In genomic region chr22:23749747-23750373, GRCh38 we compare ENCODE assay signal across 9 cellular contexts. TPM values are rescaled to one million over a fixed set of nuclear protein-coding genes. Genes with fewer than 3 reads are reported as not detected.
DNase-seq lines count a peak whose midpoint lies in the region; ATAC-seq and TF ChIP-seq lines count a peak whose summit lies in the region.
"Had no signal": no experiment of that assay in that cellular context is flagged by ENCODE, and none has a peak within 500 bp of the region (broad histone marks: within the 10 kb centered on the region; RNA-seq: fewer than 3 reads in every experiment).

No MANE protein-coding gene starts in this region.

- peaks cover 7% of the 10 kb centered on the region for H3K36me3 Mint-ChIP-seq in activated naive CD4-positive, alpha-beta T cell treated with anti-CD3 and anti-CD28 coated beads for 36 hours (ENCODE audit: low read depth)
- H3K36me3 Mint-ChIP-seq in activated naive CD4-positive, alpha-beta T cell treated with anti-CD3 and anti-CD28 coated beads, Interleukin-2, amount 50 U/mL, for 72 hours, result peaks cover 5% of the 10 kb centered on the region in 2 donors
- H3K36me3 Mint-ChIP-seq in activated CD4-positive, alpha-beta memory T cell treated with anti-CD3 and anti-CD28 coated beads for 36 hours, result peaks cover 8% of the 10 kb centered on the region

- POLR2A ChIA-PET in activated CD4-positive, alpha-beta memory T cell treated with anti-CD3 and anti-CD28 coated beads for 36 hours (lab: Charles Lee), result no interaction called here

- no peaks in the 10 kb centered on the region for H3K4me1 ChIP-seq in right cardiac atrium (ENCODE audit: control insufficient read depth, insufficient read depth, low read length)
- H3K4me1 ChIP-seq in upper lobe of left lung, result peaks cover 0 to 18% (median 13%) of the 10 kb centered on the region in 4 donors

- intact Hi-C loops in activated naive CD4-positive, alpha-beta T cell treated with anti-CD3 and anti-CD28 coated beads for 36 hours (cut with micrococcal nuclease), result loop anchor here (2.0 kb wide), 1 partner anchor 33 kb away; no protein-coding TSS in a partner anchor
- intact Hi-C loops in activated CD4-positive, alpha-beta memory T cell treated with anti-CD3 and anti-CD28 coated beads for 36 hours (cut with micrococcal nuclease), result no loop called here
- intact Hi-C loops in right cardiac atrium (cut with DNase I), result no loop called here

- no peak overlapping the region for H3K27ac Mint-ChIP-seq in activated naive CD4-positive, alpha-beta T cell treated with anti-CD3 and anti-CD28 coated beads for 36 hours
- no peak overlapping the region for H3K27ac Mint-ChIP-seq in activated naive CD4-positive, alpha-beta T cell treated with anti-CD3 and anti-CD28 coated beads, Interleukin-2, amount 50 U/mL, for 72 hours
- no peak overlapping the region for H3K27ac Mint-ChIP-seq in activated CD4-positive, alpha-beta memory T cell treated with anti-CD3 and anti-CD28 coated beads for 36 hours

- peaks cover 0 to 6% (median under 1%) of the 10 kb centered on the region in 4 donors for H3K36me3 ChIP-seq in upper lobe of left lung

- H3K27me3 ChIP-seq in right cardiac atrium (ENCODE audit: control insufficient read depth, insufficient read depth) (no peaks in the 10 kb centered on the region), upper lobe of left lung (no peaks in the 10 kb centered on the region)

- peaks cover 11% of the 10 kb centered on the region for H3K4me1 Mint-ChIP-seq in activated naive CD4-positive, alpha-beta T cell treated with anti-CD3 and anti-CD28 coated beads for 36 hours (ENCODE audit: low read depth)
- H3K4me1 Mint-ChIP-seq in activated CD4-positive, alpha-beta memory T cell treated with anti-CD3 and anti-CD28 coated beads for 36 hours (ENCODE audit: low read depth), result peaks cover 12% of the 10 kb centered on the region

- peak overlapping the region; percentile 75 for H3K4me3 Mint-ChIP-seq in activated naive CD4-positive, alpha-beta T cell treated with anti-CD3 and anti-CD28 coated beads for 36 hours
- H3K4me3 Mint-ChIP-seq in activated CD4-positive, alpha-beta memory T cell treated with anti-CD3 and anti-CD28 coated beads for 36 hours, result peak overlapping the region; percentile 71

- no peaks in the 10 kb centered on the region for H3K27me3 Mint-ChIP-seq in activated naive CD4-positive, alpha-beta T cell treated with anti-CD3 and anti-CD28 coated beads for 36 hours (ENCODE audit: low read depth)
- H3K27me3 Mint-ChIP-seq in activated CD4-positive, alpha-beta memory T cell treated with anti-CD3 and anti-CD28 coated beads for 36 hours, result no peaks in the 10 kb centered on the region

- peaks cover 4% of the 10 kb centered on the region for H3K9me3 Mint-ChIP-seq in activated naive CD4-positive, alpha-beta T cell treated with anti-CD3 and anti-CD28 coated beads for 36 hours
- peaks cover 0 to 4% of the 10 kb centered on the region in 2 donors for H3K9me3 Mint-ChIP-seq in activated naive CD4-positive, alpha-beta T cell treated with anti-CD3 and anti-CD28 coated beads, Interleukin-2, amount 50 U/mL, for 72 hours
- peaks cover 4% of the 10 kb centered on the region for H3K9me3 Mint-ChIP-seq in activated CD4-positive, alpha-beta memory T cell treated with anti-CD3 and anti-CD28 coated beads for 36 hours

- CTCF ChIA-PET in activated naive CD4-positive, alpha-beta T cell treated with anti-CD3 and anti-CD28 coated beads for 36 hours (lab: Charles Lee), result interaction anchor here (1.2 kb wide), 1 partner anchor 10 kb away, joined by 4 read pairs; no protein-coding TSS in a partner anchor
- CTCF ChIA-PET in activated CD4-positive, alpha-beta memory T cell treated with anti-CD3 and anti-CD28 coated beads for 36 hours (lab: Charles Lee), result interaction anchor here (0.7 to 0.9 kb wide), 2 partner anchors 47 to 122 kb away, joined by 3 read pairs; no protein-coding TSS in a partner anchor

- H3K9me3 ChIP-seq in right cardiac atrium (ENCODE audit: control insufficient read depth, low read length), result no peaks in the 10 kb centered on the region
- no peaks in the 10 kb centered on the region for H3K9me3 ChIP-seq in upper lobe of left lung

- TF ChIP-seq POLR2A in upper lobe of left lung (IDR thresholded peaks at IDR 0.05), result no peak

- DNase-seq in activated naive CD4-positive, alpha-beta T cell treated with anti-CD3 and anti-CD28 coated beads for 36 hours, result no peak
- no peak for DNase-seq in activated naive CD4-positive, alpha-beta T cell treated with anti-CD3 and anti-CD28 coated beads, Interleukin-2, amount 50 U/mL, for 72 hours (ENCODE audit: low spot score in 2 of 2)
- DNase-seq in activated CD4-positive, alpha-beta memory T cell treated with anti-CD3 and anti-CD28 coated beads for 36 hours, result no peak
- peak in 2 of 3 donors; percentile 18 to 70 for DNase-seq in right cardiac atrium
- no peak for DNase-seq in upper lobe of left lung
- no peak for DNase-seq in NCI-H187 (lab: John Stamatoyannopoulos, UW)
- no peak for DNase-seq in AG08396 (ENCODE audit: low spot score)

- no peak for TF ChIP-seq EP300 in upper lobe of left lung (IDR thresholded peaks at IDR 0.05)

- TF ChIP-seq CTCF in upper lobe of left lung (IDR thresholded peaks at IDR 0.05), result no peak

- no peak for ATAC-seq in activated naive CD4-positive, alpha-beta T cell treated with anti-CD3 and anti-CD28 coated beads, Interleukin-2, amount 50 U/mL, for 72 hours
- ATAC-seq in right cardiac atrium (peak; percentile 52 to 53), upper lobe of left lung (ENCODE audit: low FRiP score in 2 of 2) (no peak), GM18909 (IDR thresholded peaks at IDR 0.05; ENCODE audit: poor library complexity, unreplicated experiment) (no peak)

- H3K4me3 ChIP-seq in right cardiac atrium (ENCODE audit: low read length), result peak overlapping the region; percentile 88
- peak overlapping the region in 3 of 4 donors; percentile 75 to 78 (median 76) for H3K4me3 ChIP-seq in upper lobe of left lung

- WGBS in right cardiac atrium, result 42% methylated on average over 13 of the region's 13 CpGs
- WGBS in upper lobe of left lung, 2 donors, result 54 to 60% methylated on average over 13 of the region's 13 CpGs

- H3K27ac ChIP-seq in right cardiac atrium (ENCODE audit: low read length), result no peak overlapping the region
- peak overlapping the region in 2 of 4 donors; percentile 91 to 93 for H3K27ac ChIP-seq in upper lobe of left lung

RNA-seq across cellular contexts. Expression of gene ZNF70, which starts 1.1 kb away (rescaled TPM):
- total RNA-seq in activated naive CD4-positive, alpha-beta T cell treated with anti-CD3 and anti-CD28 coated beads for 36 hours, result under 1 TPM; 0.79 to 0.93 TPM
- total RNA-seq in activated naive CD4-positive, alpha-beta T cell treated with anti-CD3 and anti-CD28 coated beads, Interleukin-2, amount 50 U/mL, for 72 hours, result 1 to 10 TPM in 1 of 2 donors, under 1 TPM in 1; 0.32 to 2.0 TPM
- total RNA-seq in activated CD4-positive, alpha-beta memory T cell treated with anti-CD3 and anti-CD28 coated beads for 36 hours, result 1 to 10 TPM; 1.2 to 1.3 TPM
- total RNA-seq in right cardiac atrium (1 to 10 TPM; 5.6 to 6.3 (median 6.1) TPM), upper lobe of left lung (1 to 10 TPM; 3.0 to 9.4 (median 5.4) TPM)
- 1.9 TPM for polyA plus RNA-seq in right cardiac atrium

RNA-seq across cellular contexts. Expression of gene VPREB3, which starts 4.4 kb away (rescaled TPM):
- not detected for total RNA-seq in activated naive CD4-positive, alpha-beta T cell treated with anti-CD3 and anti-CD28 coated beads for 36 hours
- total RNA-seq in activated naive CD4-positive, alpha-beta T cell treated with anti-CD3 and anti-CD28 coated beads, Interleukin-2, amount 50 U/mL, for 72 hours, result under 1 TPM; 0.52 to 0.60 TPM
- total RNA-seq in activated CD4-positive, alpha-beta memory T cell treated with anti-CD3 and anti-CD28 coated beads for 36 hours, result not detected
- total RNA-seq in right cardiac atrium (under 1 TPM in 2 of 4 donors, not detected in 2; 0.40 to 0.41 TPM), upper lobe of left lung (under 1 TPM in 2 of 6 donors, not detected in 4; 0.74 to 0.80 TPM)
- 0.61 TPM for polyA plus RNA-seq in right cardiac atrium
- total RNA-seq: LHCN-M2 had no signal

RNA-seq across cellular contexts. Expression of gene C22orf15, which starts 12.9 kb away (rescaled TPM):
- total RNA-seq in activated naive CD4-positive, alpha-beta T cell treated with anti-CD3 and anti-CD28 coated beads for 36 hours, result 1 to 10 TPM; 1.1 to 1.4 TPM
- total RNA-seq in activated naive CD4-positive, alpha-beta T cell treated with anti-CD3 and anti-CD28 coated beads, Interleukin-2, amount 50 U/mL, for 72 hours, result 1 to 10 TPM in 1 of 2 donors, not detected in 1; 1.8 TPM
- under 1 TPM; 0.31 to 0.90 TPM for total RNA-seq in activated CD4-positive, alpha-beta memory T cell treated with anti-CD3 and anti-CD28 coated beads for 36 hours
- under 1 TPM in 1 of 4 donors, not detected in 3; 0.21 TPM for total RNA-seq in right cardiac atrium
- not detected for polyA plus RNA-seq in right cardiac atrium
- total RNA-seq in upper lobe of left lung, result 1 to 10 TPM in 5 of 6 donors, under 1 TPM in 1; 0.29 to 7.3 (median 4.6) TPM
- total RNA-seq: LHCN-M2 had no signal

RNA-seq across cellular contexts. Expression of gene CHCHD10, which starts 17.9 kb away (rescaled TPM):
- 100 to 1,000 TPM; 190 to 191 TPM for total RNA-seq in activated naive CD4-positive, alpha-beta T cell treated with anti-CD3 and anti-CD28 coated beads for 36 hours
- 100 to 1,000 TPM; 105 to 118 TPM for total RNA-seq in activated naive CD4-positive, alpha-beta T cell treated with anti-CD3 and anti-CD28 coated beads, Interleukin-2, amount 50 U/mL, for 72 hours
- 100 to 1,000 TPM; 144 to 157 TPM for total RNA-seq in activated CD4-positive, alpha-beta memory T cell treated with anti-CD3 and anti-CD28 coated beads for 36 hours
- total RNA-seq in right cardiac atrium (1,000 to 10,000 TPM in 3 of 4 donors, 100 to 1,000 TPM in 1; 993 to 1,434 (median 1,175) TPM), upper lobe of left lung (100 to 1,000 TPM in 1 of 6 donors, 10 to 100 TPM in 4, 1 to 10 TPM in 1; 9.1 to 130 (median 39.0) TPM)
- 1,153 TPM for polyA plus RNA-seq in right cardiac atrium

RNA-seq across cellular contexts. Expression of gene MMP11, which starts 22.8 kb away (rescaled TPM):
- total RNA-seq in activated naive CD4-positive, alpha-beta T cell treated with anti-CD3 and anti-CD28 coated beads for 36 hours, result under 1 TPM; 0.43 to 0.47 TPM
- under 1 TPM; 0.23 to 0.32 TPM for total RNA-seq in activated naive CD4-positive, alpha-beta T cell treated with anti-CD3 and anti-CD28 coated beads, Interleukin-2, amount 50 U/mL, for 72 hours
- total RNA-seq in activated CD4-positive, alpha-beta memory T cell treated with anti-CD3 and anti-CD28 coated beads for 36 hours, result 1 to 10 TPM in 1 of 2 experiments, under 1 TPM in 1; 0.70 to 1.0 TPM
- total RNA-seq in right cardiac atrium, result 10 to 100 TPM in 2 of 4 donors, 1 to 10 TPM in 2; 2.8 to 15.4 (median 11.5) TPM
- polyA plus RNA-seq in right cardiac atrium, result 5.9 TPM
- 1 to 10 TPM in 2 of 6 donors, under 1 TPM in 1, not detected in 3; 0.57 to 7.7 (median 2.9) TPM for total RNA-seq in upper lobe of left lung

Comparison
In these comparisons a context has a peak if more than half of its experiments do, and no peak if none do; other contexts are left out.
1. DNase-seq: peak in right cardiac atrium (2 of 3); none in activated naive CD4-positive, alpha-beta T cell treated with anti-CD3 and anti-CD28 coated beads for 36 hours (single experiment), activated naive CD4-positive, alpha-beta T cell treated with anti-CD3 and anti-CD28 coated beads, Interleukin-2, amount 50 U/mL, for 72 hours (0 of 2), activated CD4-positive, alpha-beta memory T cell treated with anti-CD3 and anti-CD28 coated beads for 36 hours (single experiment), upper lobe of left lung (0 of 2), NCI-H187 (0 of 2) and AG08396 (single experiment).
2. ATAC-seq: peak in right cardiac atrium (2 of 2); none in activated naive CD4-positive, alpha-beta T cell treated with anti-CD3 and anti-CD28 coated beads, Interleukin-2, amount 50 U/mL, for 72 hours (0 of 2), upper lobe of left lung (0 of 2) and GM18909 (single experiment).